ENCODE assay signal across 1 cellular context in the genomic region with DNA sequence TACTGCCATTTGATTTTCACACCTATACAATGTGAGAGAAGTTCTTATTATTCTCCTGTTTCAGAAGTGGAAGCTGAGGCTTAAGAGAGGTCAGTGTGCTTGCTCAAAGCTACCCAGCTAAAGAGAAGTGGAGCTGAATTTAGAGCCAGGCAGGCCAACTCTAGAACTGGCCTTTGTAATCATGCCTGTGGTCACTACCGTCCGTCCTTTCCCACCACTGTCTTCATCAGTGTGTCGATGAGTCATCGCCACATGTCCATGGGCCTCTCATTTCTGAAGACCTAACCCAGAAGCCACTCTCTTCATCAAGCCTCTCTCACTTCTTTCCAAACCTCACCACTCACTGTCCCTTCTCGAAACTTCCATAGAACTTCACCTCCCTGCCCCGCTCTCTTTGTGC.
TF ChIP-seq lines count a peak whose summit lies in the region.

No MANE protein-coding gene starts in this region.

TF ChIP-seq in SK-N-SH treated with all-trans-retinoic acid at 6 μM for 48 hours, 23 proteins besides CTCF, POLR2A, EP300 and RAD21 (continued from another document):
- no peak for TF ChIP-seq ZC3H10 (CRISPR knock-in tag; IDR thresholded peaks at IDR 0.05)
